ENCODE assay signal across 7 cellular contexts in the genomic region with DNA sequence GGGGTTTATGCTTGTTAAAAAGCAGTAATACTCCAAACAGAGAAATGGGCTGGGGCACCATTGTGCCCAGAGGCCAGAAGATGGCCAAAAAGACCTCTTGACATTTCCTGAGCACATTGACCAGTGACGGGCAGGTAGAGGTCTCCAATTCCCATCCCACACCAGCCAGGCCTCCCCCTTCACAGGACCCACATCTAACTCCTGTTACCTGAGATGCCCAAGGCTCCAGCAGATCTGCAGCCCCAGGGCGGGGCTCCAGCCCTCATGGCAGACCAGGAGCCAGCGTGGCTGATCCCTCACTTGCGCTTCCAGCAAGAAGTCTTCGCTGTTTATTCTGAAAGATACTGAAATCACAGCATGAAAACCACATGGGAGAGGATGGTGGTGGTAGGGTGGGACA.
"Had no signal": no experiment of that assay in that cellular context is flagged by ENCODE, and none has a peak within 500 bp of the region (broad histone marks: within the 10 kb centered on the region; RNA-seq: fewer than 3 reads in every experiment).

No MANE protein-coding gene starts in this region.

- H3K27ac Mint-ChIP-seq: IgD-negative memory B cell had no signal

- H3K4me3 ChIP-seq: K562 had no signal

- H3K27me3 Mint-ChIP-seq: IgD-negative memory B cell had no signal

- H3K4me3 Mint-ChIP-seq: IgD-negative memory B cell had no signal

- H3K4me2 ChIP-seq: KMS-11 had no signal

- H3K27ac ChIP-seq: HL-60, KMS-11 had no signal

- H3K9ac ChIP-seq: KMS-11 had no signal

- DNase-seq: IMR-90, KBM-7, KG1 had no signal
